13 cellular contexts compared by ENCODE assay signal in the genomic region with DNA sequence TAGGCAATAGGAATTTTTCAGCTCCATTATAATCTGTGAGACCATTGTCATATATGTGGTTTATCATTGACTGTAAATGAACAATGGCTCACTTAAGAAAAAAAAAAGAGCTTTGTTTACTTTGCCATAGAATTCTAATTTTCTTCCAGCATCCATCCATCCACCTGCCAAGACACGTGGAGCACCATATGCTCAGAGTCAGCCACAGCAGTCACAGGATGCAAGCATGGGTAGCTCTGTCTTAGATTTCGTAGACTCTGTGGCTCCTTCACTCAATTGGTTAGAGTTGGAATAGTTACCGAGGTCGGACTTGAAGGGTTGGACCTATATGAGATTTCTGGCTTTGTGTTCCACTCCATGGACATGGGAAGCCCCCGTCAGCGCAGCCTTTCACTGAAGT.
"Had no signal": no experiment of that assay in that cellular context is flagged by ENCODE, and none has a peak within 500 bp of the region (broad histone marks: within the 10 kb centered on the region; RNA-seq: fewer than 3 reads in every experiment).

No MANE protein-coding gene starts in this region.

- H3K27ac Mint-ChIP-seq: stimulated activated memory B cell treated with anti-CD40 and anti-IgM and Interleukin-4, amounts not matched to agents 10 μg/mL and 1 μg/mL and 100 μg/mL, for 72 hours had no signal

- H3K36me3 ChIP-seq: brain microvascular endothelial cell had no signal

- H3K4me1 Mint-ChIP-seq: activated naive CD8-positive, alpha-beta T cell treated with anti-CD3 and anti-CD28 coated beads, Interleukin-2, amount 10 ng/mL, durations not matched to agents 7 days and 5 days; stimulated activated memory B cell treated with anti-CD40 and anti-IgM and Interleukin-4, amounts not matched to agents 10 μg/mL and 1 μg/mL and 100 μg/mL, for 72 hours had no signal

- ATAC-seq: activated CD4-positive, CD25-positive, alpha-beta regulatory T cell treated with anti-CD3 and anti-CD28 coated beads, Interleukin-2, amount 50 U/mL, for 24 hours; effector memory CD8-positive, alpha-beta T cell; natural killer cell; stimulated activated memory B cell treated with anti-CD40 and anti-IgM and Interleukin-4, amounts not matched to agents 10 μg/mL and 1 μg/mL and 100 μg/mL, for 72 hours had no signal

- DNase-seq: activated naive CD4-positive, alpha-beta T cell; activated naive CD8-positive, alpha-beta T cell treated with anti-CD3 and anti-CD28 coated beads, Interleukin-2, amount 10 ng/mL, durations not matched to agents 7 days and 5 days; brain microvascular endothelial cell; dermis blood vessel endothelial cell; effector memory CD8-positive, alpha-beta T cell; immature natural killer cell; mesendoderm; natural killer cell; posterior cingulate gyrus; stimulated activated CD4-positive, alpha-beta T cell treated with anti-CD3 and anti-CD28 coated beads, Interleukin-2, amount 100 ng/mL, for 48 hours; thyroid gland had no signal

- H3K4me3 ChIP-seq: thyroid gland had no signal

- H3K27me3 Mint-ChIP-seq: activated naive CD8-positive, alpha-beta T cell treated with anti-CD3 and anti-CD28 coated beads, Interleukin-2, amount 10 ng/mL, durations not matched to agents 7 days and 5 days; effector memory CD8-positive, alpha-beta T cell; stimulated activated memory B cell treated with anti-CD40 and anti-IgM and Interleukin-4, amounts not matched to agents 10 μg/mL and 1 μg/mL and 100 μg/mL, for 72 hours had no signal

- H3K27ac ChIP-seq: brain microvascular endothelial cell, thyroid gland had no signal

- H3K9me3 ChIP-seq: thyroid gland had no signal

- H3K27me3 ChIP-seq: brain microvascular endothelial cell, thyroid gland had no signal

- H3K9me3 Mint-ChIP-seq: activated naive CD8-positive, alpha-beta T cell treated with anti-CD3 and anti-CD28 coated beads, Interleukin-2, amount 10 ng/mL, durations not matched to agents 7 days and 5 days; effector memory CD8-positive, alpha-beta T cell; immature natural killer cell; natural killer cell; stimulated activated memory B cell treated with anti-CD40 and anti-IgM and Interleukin-4, amounts not matched to agents 10 μg/mL and 1 μg/mL and 100 μg/mL, for 72 hours had no signal

- H3K4me1 ChIP-seq: thyroid gland had no signal

- H3K4me3 Mint-ChIP-seq: activated naive CD8-positive, alpha-beta T cell treated with anti-CD3 and anti-CD28 coated beads, Interleukin-2, amount 10 ng/mL, durations not matched to agents 7 days and 5 days; effector memory CD8-positive, alpha-beta T cell; immature natural killer cell; natural killer cell; stimulated activated memory B cell treated with anti-CD40 and anti-IgM and Interleukin-4, amounts not matched to agents 10 μg/mL and 1 μg/mL and 100 μg/mL, for 72 hours had no signal
